14 cellular contexts compared by ENCODE assay signal in genomic region chr12:5624873-5625272, GRCh38.
DNase-seq lines count a peak whose midpoint lies in the region; ATAC-seq and TF ChIP-seq lines count a peak whose summit lies in the region.
"Had no signal": no experiment of that assay in that cellular context is flagged by ENCODE, and none has a peak within 500 bp of the region (broad histone marks: within the 10 kb centered on the region; RNA-seq: fewer than 3 reads in every experiment).

No MANE protein-coding gene starts in this region.

- no peaks in the 10 kb centered on the region for H4K20me1 ChIP-seq in BLaER1 treated with 17β-estradiol and CSF1 and Interleukin-3, amounts not matched to agents 10 nM and 100 nM
- no peaks in the 10 kb centered on the region for H4K20me1 ChIP-seq in neural progenitor cell (ENCODE audit: low read depth)

- no peak overlapping the region for H3K4me3 ChIP-seq in BLaER1 treated with 17β-estradiol and CSF1 and Interleukin-3, amounts not matched to agents 10 nM and 100 nM
- no peak overlapping the region for H3K4me3 ChIP-seq in neural progenitor cell
- H3K4me3 ChIP-seq: A549 had no signal

- peaks cover 16% of the 10 kb centered on the region for H3K27me3 Mint-ChIP-seq in glutamatergic neuron (ENCODE audit: unreplicated experiment)
- H3K27me3 Mint-ChIP-seq in neural progenitor cell (ENCODE audit: insufficient read depth, low read depth): peaks cover 8% of the 10 kb centered on the region
- H3K27me3 Mint-ChIP-seq: CD4-positive, CD25-positive, alpha-beta regulatory T cell had no signal

- peak overlapping the region; percentile 25 to 74 (median 56); a peak in 21 of 22 replicates for H3K4me2 ChIP-seq in BLaER1 treated with 17β-estradiol and CSF1 and Interleukin-3, amounts not matched to agents 10 nM and 100 nM
- H3K4me2 ChIP-seq in neural progenitor cell: no peak overlapping the region
- H3K4me2 ChIP-seq: A549 had no signal

- H3K36me3 Mint-ChIP-seq in glutamatergic neuron (ENCODE audit: unreplicated experiment) (no peaks in the 10 kb centered on the region), neural progenitor cell (no peaks in the 10 kb centered on the region)
- H3K36me3 Mint-ChIP-seq: CD4-positive, CD25-positive, alpha-beta regulatory T cell had no signal

- H3K9ac ChIP-seq in BLaER1 treated with 17β-estradiol and CSF1 and Interleukin-3, amounts not matched to agents 10 nM and 100 nM: no peak overlapping the region; a peak in 3 of 22 replicates
- no peak overlapping the region for H3K9ac ChIP-seq in neural progenitor cell

- H3K27ac Mint-ChIP-seq in glutamatergic neuron (ENCODE audit: unreplicated experiment) (peak overlapping the region; percentile 41), neural progenitor cell (peak overlapping the region; percentile 5)

- H3K9me3 ChIP-seq in BLaER1 treated with 17β-estradiol and CSF1 and Interleukin-3, amounts not matched to agents 10 nM and 100 nM (replicated peaks in 1 of 11): no peaks in the 10 kb centered on the region; a peak in 1 of 22 replicates
- H3K9me3 ChIP-seq in neural progenitor cell (ENCODE audit: low read depth): no peaks in the 10 kb centered on the region
- H3K9me3 ChIP-seq: A549, BE2C had no signal

- ATAC-seq in GM21576 (IDR thresholded peaks at IDR 0.05; ENCODE audit: unreplicated experiment): no peak
- ATAC-seq: A549, HCT116 had no signal

- H3F3A ChIP-seq in neural progenitor cell (ENCODE audit: low read depth): peaks cover 3% of the 10 kb centered on the region

- H3K27ac ChIP-seq in BLaER1 treated with 17β-estradiol and CSF1 and Interleukin-3, amounts not matched to agents 10 nM and 100 nM: peak overlapping the region in 8 of 11 experiments; percentile 7 to 66 (median 40); a peak in 11 of 22 replicates
- no peak overlapping the region for H3K27ac ChIP-seq in neural progenitor cell
- H3K27ac ChIP-seq: A549, HL-60 had no signal

- H3K4me1 Mint-ChIP-seq in glutamatergic neuron (ENCODE audit: low read depth, unreplicated experiment) (peaks cover 31% of the 10 kb centered on the region), neural progenitor cell (peaks cover 24% of the 10 kb centered on the region)
- H3K4me1 Mint-ChIP-seq: CD4-positive, CD25-positive, alpha-beta regulatory T cell had no signal

- peaks cover 0 to 28% (median 18%) of the 10 kb centered on the region in 10 experiments; a peak in 17 of 20 replicates for H3K4me1 ChIP-seq in BLaER1 treated with 17β-estradiol and CSF1 and Interleukin-3, amounts not matched to agents 10 nM and 100 nM
- peaks cover 17% of the 10 kb centered on the region for H3K4me1 ChIP-seq in neural progenitor cell
- H3K4me1 ChIP-seq: A549, BE2C had no signal

- no peaks in the 10 kb centered on the region for H3K36me3 ChIP-seq in BLaER1 treated with 17β-estradiol and CSF1 and Interleukin-3, amounts not matched to agents 10 nM and 100 nM
- no peaks in the 10 kb centered on the region for H3K36me3 ChIP-seq in neural progenitor cell
- H3K36me3 ChIP-seq: BE2C had no signal

- no peak overlapping the region for H3K4me3 Mint-ChIP-seq in glutamatergic neuron (ENCODE audit: unreplicated experiment)
- peak overlapping the region; percentile 16 for H3K4me3 Mint-ChIP-seq in neural progenitor cell
- H3K4me3 Mint-ChIP-seq: CD4-positive, CD25-positive, alpha-beta regulatory T cell had no signal

- DNase-seq in dermis blood vessel endothelial cell (peak; percentile 62), glutamatergic neuron (no peak), neural progenitor cell (ENCODE audit: low spot score) (no peak), SIG-M5 (lab: John Stamatoyannopoulos, UW) (no peak), NCI-H1105 treated with DMSO at 0.1 percent for 48 hours (lab: John Stamatoyannopoulos, UW) (no peak)
- DNase-seq: BE2C; CD4-positive, CD25-positive, alpha-beta regulatory T cell; DMS53; GF-D8 had no signal

- H3K9me3 Mint-ChIP-seq in glutamatergic neuron (ENCODE audit: unreplicated experiment) (peaks cover 10% of the 10 kb centered on the region), neural progenitor cell (no peaks in the 10 kb centered on the region)

- no peaks in the 10 kb centered on the region for H3K27me3 ChIP-seq in BLaER1 treated with 17β-estradiol and CSF1 and Interleukin-3, amounts not matched to agents 10 nM and 100 nM
- H3K27me3 ChIP-seq in neural progenitor cell: no peaks in the 10 kb centered on the region

- TF ChIP-seq CTCF in glutamatergic neuron (IDR thresholded peaks at IDR 0.05; ENCODE audit: partially characterized antibody, unreplicated experiment) (no peak), neural progenitor cell (IDR thresholded peaks at IDR 0.05) (no peak)

- no peaks in the 10 kb centered on the region for H3K79me2 ChIP-seq in neural progenitor cell (ENCODE audit: low read depth)

- no peak overlapping the region for H2AFZ ChIP-seq in neural progenitor cell (replicated peaks)
